2 cellular contexts compared by ENCODE assay signal in the genomic region with DNA sequence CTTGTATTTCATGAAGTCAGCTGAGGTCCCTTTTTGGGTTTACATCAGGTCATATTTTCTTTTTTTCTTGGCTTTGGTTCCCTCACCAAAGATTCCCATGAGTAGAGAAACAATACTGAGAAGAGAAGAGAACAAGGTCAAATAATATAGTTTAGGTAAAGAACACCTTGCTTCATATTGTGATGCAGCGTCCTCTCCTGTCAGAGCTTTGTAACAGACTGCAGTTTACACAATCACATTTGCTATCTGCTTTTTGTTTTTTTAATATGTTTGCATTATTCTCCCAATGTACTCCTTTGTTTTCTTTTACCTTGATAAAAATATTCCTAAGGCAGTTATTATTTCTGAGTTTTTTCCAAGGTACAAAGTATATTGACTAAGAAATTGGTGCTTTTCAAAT.
TF ChIP-seq lines count a peak whose summit lies in the region.

No MANE protein-coding gene starts in this region.

TF ChIP-seq in GM23338, 12 proteins besides CTCF, POLR2A, EP300 and RAD21 (continued from another document):
- no peak for TF ChIP-seq EZH2phosphoT487 (IDR thresholded peaks at IDR 0.05; ENCODE audit: unreplicated experiment)
- no peak for TF ChIP-seq STAT1 (IDR thresholded peaks at IDR 0.05; ENCODE audit: unreplicated experiment)
- no peak for TF ChIP-seq POLR2AphosphoS5 (IDR thresholded peaks at IDR 0.05; ENCODE audit: low read depth)
- TF ChIP-seq ETS1 (IDR thresholded peaks at IDR 0.05), result no peak
- TF ChIP-seq REST (IDR thresholded peaks at IDR 0.05; ENCODE audit: unreplicated experiment), result no peak
- TF ChIP-seq EZH2 (IDR thresholded peaks at IDR 0.05; ENCODE audit: low read depth, unreplicated experiment), result no peak
- TF ChIP-seq ZNF331 (CRISPR knock-in tag; IDR thresholded peaks at IDR 0.05; ENCODE audit: low read depth), result no peak
- no peak for TF ChIP-seq CREB1 (CRISPR knock-in tag; IDR thresholded peaks at IDR 0.05; ENCODE audit: low read depth)
- no peak for TF ChIP-seq ZNF114 (CRISPR knock-in tag; IDR thresholded peaks at IDR 0.05)
- no peak for TF ChIP-seq ZNF462 (CRISPR knock-in tag; IDR thresholded peaks at IDR 0.05)

TF ChIP-seq in H1, 55 proteins besides CTCF, POLR2A, EP300 and RAD21 (continued from another document):
- TF ChIP-seq USF2 (IDR thresholded peaks at IDR 0.05; ENCODE audit: low read length), result no peak
- TF ChIP-seq TCF12 (IDR thresholded peaks at IDR 0.05; ENCODE audit: low read depth, low read length), result no peak
- TF ChIP-seq YY1 (IDR thresholded peaks at IDR 0.05; ENCODE audit: low read depth, low read length), result no peak
- no peak for TF ChIP-seq JUND (IDR thresholded peaks at IDR 0.05; ENCODE audit: low read length)
- TF ChIP-seq RXRA (IDR thresholded peaks at IDR 0.05; ENCODE audit: insufficient read depth, low read depth, low read length), result no peak
- no peak for TF ChIP-seq NRF1 (IDR thresholded peaks at IDR 0.05; ENCODE audit: low read depth, low read length)
- no peak for TF ChIP-seq FOSL1 (IDR thresholded peaks at IDR 0.05; ENCODE audit: insufficient read depth, low read depth, low read length)
- no peak for TF ChIP-seq TAF7 (optimal IDR thresholded peaks at IDR 0.05; ENCODE audit: borderline replicate concordance, low read depth, low read length)
- no peak for TF ChIP-seq HDAC6 (IDR thresholded peaks at IDR 0.05; ENCODE audit: low read depth, low read length)
- no peak for TF ChIP-seq EGR1 (IDR thresholded peaks at IDR 0.05; ENCODE audit: borderline replicate concordance, low read depth, low read length)
- no peak for TF ChIP-seq TAF1 (IDR thresholded peaks at IDR 0.05; ENCODE audit: low read depth, low read length)
- TF ChIP-seq CHD2 (IDR thresholded peaks at IDR 0.05; ENCODE audit: low read length), result no peak
- no peak for TF ChIP-seq CEBPB (IDR thresholded peaks at IDR 0.05; ENCODE audit: low read depth, low read length)
- no peak for TF ChIP-seq HDAC2 (IDR thresholded peaks at IDR 0.05; ENCODE audit: borderline replicate concordance in 1 of 2, low read depth in 2 of 2, low read length in 2 of 2)
